Comparison of ENCODE assay signal across 11 cellular contexts in the genomic region with DNA sequence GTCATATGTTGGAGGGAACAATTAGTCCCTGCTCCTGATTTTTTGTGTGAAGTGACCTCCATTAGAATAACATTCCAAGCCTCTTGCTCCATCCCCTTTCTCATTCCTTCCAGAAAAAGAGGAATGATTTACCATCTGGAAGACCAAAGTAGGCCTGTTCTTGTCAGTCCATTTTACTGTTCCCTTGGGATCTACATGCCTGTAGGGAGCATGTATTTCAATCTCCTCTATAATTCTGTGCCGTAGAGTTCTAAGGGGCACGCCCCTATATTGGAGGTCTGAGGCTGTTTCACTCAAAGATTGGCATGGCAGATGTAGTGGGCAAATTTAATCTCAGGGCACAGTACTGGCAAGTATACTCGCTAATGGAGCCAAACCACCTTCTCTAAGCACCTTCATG. TPM values are rescaled to one million over a fixed set of nuclear protein-coding genes. Genes with fewer than 3 reads are reported as not detected.
DNase-seq lines count a peak whose midpoint lies in the region; TF ChIP-seq lines count a peak whose summit lies in the region.
"Had no signal": no experiment of that assay in that cellular context is flagged by ENCODE, and none has a peak within 500 bp of the region (broad histone marks: within the 10 kb centered on the region; RNA-seq: fewer than 3 reads in every experiment).

No MANE protein-coding gene starts in this region.

- no peak overlapping the region for H3K4me3 Mint-ChIP-seq in mesothelial cell of epicardium
- H3K4me3 Mint-ChIP-seq: B cell; CD4-positive, alpha-beta memory T cell had no signal

- no peaks in the 10 kb centered on the region for H3K36me3 ChIP-seq in BE2C

- H3K9me3 ChIP-seq in BE2C: no peaks in the 10 kb centered on the region

- H3K4me1 Mint-ChIP-seq in mesothelial cell of epicardium: peaks cover 7% of the 10 kb centered on the region
- H3K4me1 Mint-ChIP-seq: B cell; CD4-positive, alpha-beta memory T cell had no signal

- peak; percentile 9 for DNase-seq in BE2C
- DNase-seq in LHCN-M2 (ENCODE audit: low read depth): peak; percentile 94
- peak; percentile 77 for DNase-seq in NCI-H69 (lab: John Stamatoyannopoulos, UW)
- DNase-seq in skeletal muscle cell (ENCODE audit: low read depth): peak; percentile 48
- no peak for DNase-seq in mesothelial cell of epicardium (ENCODE audit: low spot score in 2 of 2, unreplicated experiment in 2 of 2)
- no peak for DNase-seq in HCEC 1CT
- no peak for DNase-seq in activated T-cell treated with anti-CD3 and anti-CD28 coated beads, Interleukin-2, amount 50 U/mL, for 1 hour
- DNase-seq: CD4-positive, alpha-beta memory T cell; DND-41; GDM1 had no signal

- H3K4me3 ChIP-seq in BE2C (ENCODE audit: low read depth, low read length): no peak overlapping the region
- H3K4me3 ChIP-seq in skeletal muscle cell (ENCODE audit: low read depth, low read length): no peak overlapping the region

- H3K36me3 Mint-ChIP-seq in mesothelial cell of epicardium: no peaks in the 10 kb centered on the region
- H3K36me3 Mint-ChIP-seq: CD4-positive, alpha-beta memory T cell had no signal

- H3K27me3 ChIP-seq in BE2C: no peaks in the 10 kb centered on the region

- peaks cover 5% of the 10 kb centered on the region for H3K9me3 Mint-ChIP-seq in mesothelial cell of epicardium

- TF ChIP-seq CTCF in BE2C (IDR thresholded peaks at IDR 0.05; ENCODE audit: low read depth, low read length) (no peak), mesothelial cell of epicardium (IDR thresholded peaks at IDR 0.05; ENCODE audit: unreplicated experiment) (no peak)

- peaks cover 5% of the 10 kb centered on the region; the same call in 1 of the 2 replicates for H3K4me1 ChIP-seq in BE2C

- H3K27me3 Mint-ChIP-seq in mesothelial cell of epicardium (ENCODE audit: low read depth): peaks cover 25% of the 10 kb centered on the region

- no peak overlapping the region for H3K27ac Mint-ChIP-seq in mesothelial cell of epicardium
- H3K27ac Mint-ChIP-seq: B cell; CD4-positive, alpha-beta memory T cell had no signal

RNA-seq across cellular contexts. Expression of a gene that starts 48.8 kb away (rescaled TPM):
- polyA plus RNA-seq in BE2C (2012; ENCODE audit: insufficient read depth, insufficient read length, low read depth): 17.8 TPM
- total RNA-seq in LHCN-M2 (2014; rRNA removed) (24.0 and 26.8 TPM in 2 replicates), mesothelial cell of epicardium (53.1 to 56.5 TPM (median 55.1 TPM) in 3 replicates)
- 7.2 TPM for polyA plus RNA-seq in LHCN-M2 (2012)

Comparison
In these comparisons a context has a peak if more than half of its experiments do, and no peak if none do; other contexts are left out.
1. DNase-seq: peak in BE2C (single experiment), LHCN-M2 (single experiment), NCI-H69 (single experiment) and skeletal muscle cell (single experiment); none in mesothelial cell of epicardium (0 of 2), HCEC 1CT (single experiment) and activated T-cell treated with anti-CD3 and anti-CD28 coated beads, Interleukin-2, amount 50 U/mL, for 1 hour (single experiment).